8 cellular contexts compared by ENCODE assay signal in the genomic region with DNA sequence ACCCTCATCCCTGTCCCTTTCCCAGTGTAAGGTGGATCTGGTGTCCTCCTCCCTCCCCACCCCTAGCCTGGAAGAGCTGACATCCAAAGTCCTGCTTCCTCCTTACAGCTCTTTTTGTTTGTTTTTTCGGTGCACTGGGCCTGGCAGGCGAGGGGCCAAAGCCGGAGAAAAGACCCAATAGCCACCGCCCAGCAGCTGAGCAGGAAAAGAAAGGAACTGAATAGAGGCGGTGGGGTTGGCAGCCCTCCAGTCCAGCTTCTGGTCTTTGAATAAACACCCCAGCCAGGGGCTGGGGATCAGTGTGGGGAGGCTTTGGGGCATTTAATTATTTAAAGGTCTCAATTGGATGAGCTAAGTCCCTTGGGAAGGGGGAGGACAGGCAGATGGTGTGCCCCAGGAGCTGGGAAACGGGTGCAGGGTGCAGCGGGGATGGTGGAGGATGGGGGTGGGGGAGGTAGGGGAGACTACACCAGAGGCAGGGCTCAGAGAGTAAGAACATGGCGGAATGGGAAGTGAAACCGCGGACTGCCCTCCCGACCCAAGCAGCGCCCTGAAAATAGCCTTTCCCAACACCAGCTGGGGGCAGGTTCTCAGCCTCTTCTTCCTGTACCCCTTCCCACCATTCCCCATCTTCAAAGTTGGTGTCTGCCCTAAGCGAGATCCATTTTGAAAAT. TPM values are rescaled to one million over a fixed set of nuclear protein-coding genes. Genes with fewer than 3 reads are reported as not detected.
DNase-seq lines count a peak whose midpoint lies in the region; ATAC-seq and TF ChIP-seq lines count a peak whose summit lies in the region.

No MANE protein-coding gene starts in this region.

- H3K36me3 Mint-ChIP-seq in activated CD8-positive, alpha-beta T cell treated with anti-CD3 and anti-CD28 coated beads for 36 hours (ENCODE audit: low read depth): no peaks in the 10 kb centered on the region

- intact Hi-C loops in activated CD8-positive, alpha-beta T cell treated with anti-CD3 and anti-CD28 coated beads for 36 hours (cut with micrococcal nuclease): no loop called here
- intact Hi-C loops in left colon (cut with DNase I, micrococcal nuclease): loop anchor here in 1 of 2 donors (5.0 kb wide), 1 partner anchor 53 kb away; no protein-coding TSS in a partner anchor

- POLR2A ChIA-PET in activated CD8-positive, alpha-beta T cell treated with anti-CD3 and anti-CD28 coated beads for 36 hours (lab: Charles Lee): interaction anchor here (0.7 to 9.5 kb wide), 11 partner anchors 8 to 57 kb away, joined by 3 to 224 read pairs (median 5); partner anchors contain the start of gene BTG2

- H3K9me3 Mint-ChIP-seq in activated CD8-positive, alpha-beta T cell treated with anti-CD3 and anti-CD28 coated beads for 36 hours: no peaks in the 10 kb centered on the region

- peak overlapping the region; percentile 80 for H3K27ac Mint-ChIP-seq in activated CD8-positive, alpha-beta T cell treated with anti-CD3 and anti-CD28 coated beads for 36 hours

- H3K27me3 Mint-ChIP-seq in activated CD8-positive, alpha-beta T cell treated with anti-CD3 and anti-CD28 coated beads for 36 hours: no peaks in the 10 kb centered on the region

- peak overlapping the region; percentile 48 for H3K4me3 Mint-ChIP-seq in activated CD8-positive, alpha-beta T cell treated with anti-CD3 and anti-CD28 coated beads for 36 hours

- CTCF ChIA-PET in activated CD8-positive, alpha-beta T cell treated with anti-CD3 and anti-CD28 coated beads for 36 hours (lab: Charles Lee): interaction anchor here (0.8 to 13.0 kb wide), 14 partner anchors 9 to 162 kb away, joined by 3 to 273 read pairs (median 9); partner anchors contain the start of gene BTG2

- TF ChIP-seq POLR2A in NB4 (IDR thresholded peaks at IDR 0.05; ENCODE audit: extremely low read depth, insufficient read length): no peak

- ATAC-seq in activated CD8-positive, alpha-beta T cell treated with anti-CD3 and anti-CD28 coated beads for 36 hours: no peak
- ATAC-seq in left colon: peak; percentile 36
- no peak for ATAC-seq in HG02763 (IDR thresholded peaks at IDR 0.05; ENCODE audit: unreplicated experiment)
- no peak for ATAC-seq in HG03521 (IDR thresholded peaks at IDR 0.05; ENCODE audit: unreplicated experiment)

- H3K4me1 Mint-ChIP-seq in activated CD8-positive, alpha-beta T cell treated with anti-CD3 and anti-CD28 coated beads for 36 hours (ENCODE audit: low read depth): peaks cover 81% of the 10 kb centered on the region

- H3K27ac ChIP-seq in temporal lobe (ENCODE audit: low read depth, low read length): peak overlapping the region; percentile 76

- no peak for TF ChIP-seq CTCF in NB4 (IDR thresholded peaks at IDR 0.05; ENCODE audit: low read depth, low read length)
- TF ChIP-seq CTCF in activated CD8-positive, alpha-beta T cell treated with anti-CD3 and anti-CD28 coated beads for 36 hours (IDR thresholded peaks at IDR 0.05): no peak

- H3K4me3 ChIP-seq in NB4 (ENCODE audit: low read depth, low read length): no peak overlapping the region

- DNase-seq in COR-L47 (lab: John Stamatoyannopoulos, UW) (peak; percentile 97), NB4 (ENCODE audit: low read depth) (peak; percentile 60), left colon (peak; percentile 81 to 89), AG08395 (ENCODE audit: low spot score) (no peak)
- DNase-seq in activated CD8-positive, alpha-beta T cell treated with anti-CD3 and anti-CD28 coated beads for 36 hours: no peak

RNA-seq across cellular contexts. Expression of gene BTG2, which starts 20.2 kb away (rescaled TPM):
- 100 to 1,000 TPM; 115 TPM for total RNA-seq in activated CD8-positive, alpha-beta T cell treated with anti-CD3 and anti-CD28 coated beads for 36 hours
- total RNA-seq in left colon (10 to 100 TPM; 70.5 to 76.9 TPM), temporal lobe (10.1 TPM)

RNA-seq across cellular contexts. Expression of gene FMOD, which starts 25.4 kb away (rescaled TPM):
- total RNA-seq in activated CD8-positive, alpha-beta T cell treated with anti-CD3 and anti-CD28 coated beads for 36 hours: 1 to 10 TPM; 1.4 to 2.4 TPM
- total RNA-seq in left colon (10 to 100 TPM; 25.2 to 29.6 TPM), temporal lobe (2.2 TPM)

Comparison
In these comparisons a context has a peak if more than half of its experiments do, and no peak if none do; other contexts are left out.
1. DNase-seq: peak in COR-L47 (single experiment), NB4 (single experiment) and left colon (2 of 2); none in activated CD8-positive, alpha-beta T cell treated with anti-CD3 and anti-CD28 coated beads for 36 hours (single experiment) and AG08395 (single experiment).